ENCODE assay signal across 1 cellular context in genomic region chr6:2989332-2990178, GRCh38.
TF ChIP-seq lines count a peak whose summit lies in the region.

No MANE protein-coding gene starts in this region.

TF ChIP-seq in HEK293, 187 proteins besides CTCF, POLR2A, EP300 and RAD21 (continued from another document and continues in another):
- TF ChIP-seq ZBTB11 (tag by site-specific recombination; conservative IDR thresholded peaks at IDR 0.05; ENCODE audit: low read depth) (no peak), GLI2 (tag by site-specific recombination; IDR thresholded peaks at IDR 0.05; ENCODE audit: borderline replicate concordance, low read depth) (no peak), ZXDB (tag by site-specific recombination; IDR thresholded peaks at IDR 0.05) (no peak), ZNF416 (tag by site-specific recombination; IDR thresholded peaks at IDR 0.05) (no peak), EGR2 (tag by site-specific recombination; IDR thresholded peaks at IDR 0.05; ENCODE audit: low read depth) (no peak), ZFHX2 (tag by site-specific recombination; conservative IDR thresholded peaks at IDR 0.05) (no peak), ZBTB1 (tag by site-specific recombination; IDR thresholded peaks at IDR 0.05) (no peak), ZNF223 (tag by site-specific recombination; IDR thresholded peaks at IDR 0.05) (no peak), ZNF248 (tag by site-specific recombination; IDR thresholded peaks at IDR 0.05) (no peak), ZNF132 (tag by site-specific recombination; IDR thresholded peaks at IDR 0.05; ENCODE audit: borderline replicate concordance) (no peak), ZNF140 (tag by site-specific recombination; IDR thresholded peaks at IDR 0.05) (no peak), SCRT1 (tag by site-specific recombination; IDR thresholded peaks at IDR 0.05; ENCODE audit: borderline replicate concordance) (no peak; the same call in 1 of the 2 replicates), ZNF488 (tag by site-specific recombination; IDR thresholded peaks at IDR 0.05) (no peak), ZNF501 (tag by site-specific recombination; IDR thresholded peaks at IDR 0.05) (no peak), GFI1B (tag by site-specific recombination; IDR thresholded peaks at IDR 0.05) (peak; percentile 9; the same call in 1 of the 2 replicates), ZNF449 (tag by site-specific recombination; IDR thresholded peaks at IDR 0.05) (no peak), ZNF23 (tag by site-specific recombination; IDR thresholded peaks at IDR 0.05; ENCODE audit: borderline replicate concordance) (no peak), ZNF837 (tag by site-specific recombination; IDR thresholded peaks at IDR 0.05) (no peak), ZSCAN23 (tag by site-specific recombination; IDR thresholded peaks at IDR 0.05) (no peak), AEBP2 (tag by site-specific recombination; IDR thresholded peaks at IDR 0.05; ENCODE audit: borderline replicate concordance) (no peak), ZNF157 (tag by site-specific recombination; IDR thresholded peaks at IDR 0.05) (no peak), ZBTB21 (tag by site-specific recombination; IDR thresholded peaks at IDR 0.05) (no peak), TCF7L2 (IDR thresholded peaks at IDR 0.05; ENCODE audit: borderline replicate concordance, low read depth, low read length) (no peak; the same call in 1 of the 2 replicates), ZNF629 (tag by site-specific recombination; IDR thresholded peaks at IDR 0.05) (peak; percentile 26; the same call in 1 of the 2 replicates), ZNF692 (tag by site-specific recombination; IDR thresholded peaks at IDR 0.05) (peak; percentile 16; the same call in 1 of the 2 replicates), ZNF701 (tag by site-specific recombination; IDR thresholded peaks at IDR 0.05) (no peak), BCL6B (tag by site-specific recombination; IDR thresholded peaks at IDR 0.05) (no peak), KLF17 (tag by site-specific recombination; IDR thresholded peaks at IDR 0.05) (no peak), ZNF404 (tag by site-specific recombination; IDR thresholded peaks at IDR 0.05) (no peak), FEZF1 (tag by site-specific recombination; IDR thresholded peaks at IDR 0.05) (no peak), ZNF645 (tag by site-specific recombination; IDR thresholded peaks at IDR 0.05) (no peak), ZNF513 (tag by site-specific recombination; IDR thresholded peaks at IDR 0.05) (no peak), ZNF704 (tag by site-specific recombination; IDR thresholded peaks at IDR 0.05) (no peak), ZNF335 (tag by site-specific recombination; conservative IDR thresholded peaks at IDR 0.05) (peak; percentile 76), RBAK (tag by site-specific recombination; IDR thresholded peaks at IDR 0.05) (no peak), ZNF155 (tag by site-specific recombination; IDR thresholded peaks at IDR 0.05) (no peak), MEIS1 (CRISPR knock-in tag; IDR thresholded peaks at IDR 0.05; ENCODE audit: borderline replicate concordance) (no peak), ZNF221 (tag by site-specific recombination; IDR thresholded peaks at IDR 0.05; ENCODE audit: borderline replicate concordance) (no peak), ZNF48 (tag by site-specific recombination; IDR thresholded peaks at IDR 0.05) (no peak), ZNF394 (tag by site-specific recombination; IDR thresholded peaks at IDR 0.05; ENCODE audit: borderline replicate concordance) (no peak), ZNF777 (tag by site-specific recombination; IDR thresholded peaks at IDR 0.05; ENCODE audit: borderline replicate concordance) (no peak), ZNF561 (tag by site-specific recombination; IDR thresholded peaks at IDR 0.05; ENCODE audit: borderline replicate concordance) (no peak), ZNF26 (tag by site-specific recombination; IDR thresholded peaks at IDR 0.05) (no peak), YY1 (tag by site-specific recombination; IDR thresholded peaks at IDR 0.05) (peak; percentile 75), ZNF76 (tag by site-specific recombination; IDR thresholded peaks at IDR 0.05; ENCODE audit: borderline replicate concordance, low read depth) (no peak; the same call in 1 of the 2 replicates), ZNF366 (tag by site-specific recombination; conservative IDR thresholded peaks at IDR 0.05) (no peak), SP3 (tag by site-specific recombination; IDR thresholded peaks at IDR 0.05) (peak; percentile 48; the same call in 1 of the 2 replicates), ZBTB7A (tag by site-specific recombination; IDR thresholded peaks at IDR 0.05; ENCODE audit: low read depth) (no peak), ZNF670 (tag by site-specific recombination; IDR thresholded peaks at IDR 0.05; ENCODE audit: low read depth) (no peak), ZFP69B (tag by site-specific recombination; IDR thresholded peaks at IDR 0.05) (peak; percentile 59), ZNF426 (tag by site-specific recombination; IDR thresholded peaks at IDR 0.05) (no peak), ZNF175 (tag by site-specific recombination; IDR thresholded peaks at IDR 0.05) (no peak), ZNF792 (tag by site-specific recombination; IDR thresholded peaks at IDR 0.05) (no peak), ZNF596 (tag by site-specific recombination; IDR thresholded peaks at IDR 0.05) (no peak), ZNF571 (tag by site-specific recombination; IDR thresholded peaks at IDR 0.05) (no peak)
